1 cellular context compared by ENCODE assay signal in the genomic region with DNA sequence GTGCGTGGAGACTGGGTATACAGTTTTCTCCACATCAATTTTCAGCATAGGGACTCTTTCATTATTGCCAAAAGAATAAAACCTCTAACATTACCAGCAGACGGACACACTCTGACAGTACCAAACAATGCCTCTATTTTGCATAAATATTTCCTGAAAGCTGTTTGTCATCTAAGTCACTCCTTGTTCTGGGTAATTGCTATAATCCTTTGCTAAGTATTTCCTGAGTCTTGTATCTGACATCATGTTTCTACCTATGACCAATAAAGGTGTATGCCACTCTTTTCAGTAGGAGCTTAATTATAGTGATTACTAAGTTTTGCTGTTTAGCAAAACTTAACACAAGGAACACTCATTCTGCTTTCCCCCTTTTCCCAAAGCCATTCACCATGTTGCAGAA.
TF ChIP-seq lines count a peak whose summit lies in the region.

No MANE protein-coding gene starts in this region.

TF ChIP-seq in SK-N-SH, 30 proteins besides CTCF, POLR2A, EP300 and RAD21 (continued from another document):
- TF ChIP-seq JUND (IDR thresholded peaks at IDR 0.05) (no peak), NFIC (IDR thresholded peaks at IDR 0.05; ENCODE audit: borderline replicate concordance) (no peak), MXI1 (IDR thresholded peaks at IDR 0.05; ENCODE audit: low read depth, low read length) (no peak), FOXM1 (IDR thresholded peaks at IDR 0.05; ENCODE audit: low read depth) (no peak), POLR2AphosphoS5 (IDR thresholded peaks at IDR 0.05; ENCODE audit: low read depth, low read length) (no peak), NRF1 (IDR thresholded peaks at IDR 0.05; ENCODE audit: low read depth, low read length) (no peak), MEF2A (IDR thresholded peaks at IDR 0.05; ENCODE audit: borderline replicate concordance, low read depth) (no peak), RXRA (IDR thresholded peaks at IDR 0.05; ENCODE audit: borderline replicate concordance, low read depth) (no peak), GATA2 (CRISPR knock-in tag; IDR thresholded peaks at IDR 0.05) (no peak), ELF1 (IDR thresholded peaks at IDR 0.05) (no peak), SMC3 (IDR thresholded peaks at IDR 0.05; ENCODE audit: low read depth, low read length) (no peak)
- TF ChIP-seq, protein P1, sequence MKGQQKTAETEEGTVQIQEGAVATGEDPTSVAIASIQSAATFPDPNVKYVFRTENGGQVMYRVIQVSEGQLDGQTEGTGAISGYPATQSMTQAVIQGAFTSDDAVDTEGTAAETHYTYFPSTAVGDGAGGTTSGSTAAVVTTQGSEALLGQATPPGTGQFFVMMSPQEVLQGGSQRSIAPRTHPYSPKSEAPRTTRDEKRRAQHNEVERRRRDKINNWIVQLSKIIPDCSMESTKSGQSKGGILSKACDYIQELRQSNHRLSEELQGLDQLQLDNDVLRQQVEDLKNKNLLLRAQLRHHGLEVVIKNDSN (IDR thresholded peaks at IDR 0.05; ENCODE audit: borderline replicate concordance, low read depth) = no peak
